In genomic region chr3:77038928-77039605, GRCh38 we compare ENCODE assay signal across 8 cellular contexts. TPM values are rescaled to one million over a fixed set of nuclear protein-coding genes. Genes with fewer than 3 reads are reported as not detected.
DNase-seq lines count a peak whose midpoint lies in the region; ATAC-seq and TF ChIP-seq lines count a peak whose summit lies in the region.

No MANE protein-coding gene starts in this region.

- H3K27me3 ChIP-seq in SJCRH30 = no peaks in the 10 kb centered on the region

- H3K27ac ChIP-seq in SJCRH30 = peak overlapping the region; percentile 80

- H3K9me3 Mint-ChIP-seq in glutamatergic neuron (ENCODE audit: unreplicated experiment) (peaks cover 11% of the 10 kb centered on the region), progenitor cell of endocrine pancreas (ENCODE audit: low read depth) (no peaks in the 10 kb centered on the region)
- H3K9me3 Mint-ChIP-seq in activated T-cell treated with anti-CD3 and anti-CD28 coated beads, Interleukin-2, amount 50 U/mL, for 72 hours = peaks cover 2 to 3% of the 10 kb centered on the region in 2 donors

- no peaks in the 10 kb centered on the region for H3K36me3 ChIP-seq in SJCRH30

- peak overlapping the region; percentile 95 for H3K4me3 Mint-ChIP-seq in glutamatergic neuron (ENCODE audit: unreplicated experiment)
- H3K4me3 Mint-ChIP-seq in progenitor cell of endocrine pancreas (ENCODE audit: low read depth) = peak overlapping the region; percentile 83
- peak overlapping the region in 1 of 2 donors; percentile 31 for H3K4me3 Mint-ChIP-seq in activated T-cell treated with anti-CD3 and anti-CD28 coated beads, Interleukin-2, amount 50 U/mL, for 72 hours

- H3K36me3 Mint-ChIP-seq in glutamatergic neuron (ENCODE audit: unreplicated experiment) (no peaks in the 10 kb centered on the region), progenitor cell of endocrine pancreas (ENCODE audit: insufficient read depth) (no peaks in the 10 kb centered on the region)
- peaks cover 4 to 5% of the 10 kb centered on the region in 2 donors for H3K36me3 Mint-ChIP-seq in activated T-cell treated with anti-CD3 and anti-CD28 coated beads, Interleukin-2, amount 50 U/mL, for 72 hours (ENCODE audit: insufficient read depth in 2 of 2)

- TF ChIP-seq CTCF in glutamatergic neuron (IDR thresholded peaks at IDR 0.05; ENCODE audit: partially characterized antibody, unreplicated experiment) (no peak), progenitor cell of endocrine pancreas (IDR thresholded peaks at IDR 0.05; ENCODE audit: unreplicated experiment) (no peak)

- H3K27me3 Mint-ChIP-seq in glutamatergic neuron (ENCODE audit: unreplicated experiment) (peaks cover 9% of the 10 kb centered on the region), progenitor cell of endocrine pancreas (no peaks in the 10 kb centered on the region)
- peaks cover 29% of the 10 kb centered on the region for H3K27me3 Mint-ChIP-seq in activated T-cell treated with anti-CD3 and anti-CD28 coated beads, Interleukin-2, amount 50 U/mL, for 72 hours (ENCODE audit: low read depth)

- H3K4me3 ChIP-seq in SJCRH30 = peak overlapping the region; percentile 69

- H3K4me1 ChIP-seq in SJCRH30 = no peaks in the 10 kb centered on the region

- H3K9me3 ChIP-seq in SJCRH30 (replicated peaks) = no peaks in the 10 kb centered on the region

- H3K4me1 Mint-ChIP-seq in glutamatergic neuron (ENCODE audit: low read depth, unreplicated experiment) (peaks cover 4% of the 10 kb centered on the region), progenitor cell of endocrine pancreas (ENCODE audit: low read depth) (peaks cover 26% of the 10 kb centered on the region)
- H3K4me1 Mint-ChIP-seq in activated T-cell treated with anti-CD3 and anti-CD28 coated beads, Interleukin-2, amount 50 U/mL, for 72 hours (ENCODE audit: low read depth) = no peaks in the 10 kb centered on the region

- peak overlapping the region; percentile 94 for H3K27ac Mint-ChIP-seq in glutamatergic neuron (ENCODE audit: unreplicated experiment)
- peak overlapping the region; percentile 93 for H3K27ac Mint-ChIP-seq in progenitor cell of endocrine pancreas
- H3K27ac Mint-ChIP-seq in activated T-cell treated with anti-CD3 and anti-CD28 coated beads, Interleukin-2, amount 50 U/mL, for 72 hours = no peak overlapping the region

- DNase-seq in G401 (ENCODE audit: low spot score) (peak; percentile 70), SJCRH30 (peak; percentile 9 to 53), glutamatergic neuron (peak; percentile 36), progenitor cell of endocrine pancreas (ENCODE audit: low spot score, unreplicated experiment) (no peak), middle frontal gyrus (ENCODE audit: extremely low spot score, low spot score) (no peak), globus pallidus (ENCODE audit: low spot score) (no peak)
- DNase-seq in activated T-cell treated with anti-CD3 and anti-CD28 coated beads, Interleukin-2, amount 50 U/mL, for 72 hours = no peak

- in situ Hi-C loops in G401 (cut with HindIII; ENCODE audit: low sequenced_read_pairs) = no loop called here

- no peak for ATAC-seq in activated T-cell treated with anti-CD3 and anti-CD28 coated beads, Interleukin-2, amount 50 U/mL, for 72 hours (replicated peaks in 1 of 2)
- no peak for ATAC-seq in GM21526 (IDR thresholded peaks at IDR 0.05; ENCODE audit: low FRiP score, unreplicated experiment)

RNA-seq across cellular contexts. Expression of gene ROBO2, which starts 0.8 kb away (rescaled TPM):
- total RNA-seq in G401 (2014; rRNA removed; shearing (Covaris generic)) = not detected in 2 replicates
- 14.0 and 14.3 TPM in 2 replicates for total RNA-seq in SJCRH30 (2014; rRNA removed; shearing (Covaris generic))
- total RNA-seq in glutamatergic neuron (ENCODE audit: unreplicated experiment) (330 TPM), progenitor cell of endocrine pancreas (75.2 and 83.8 TPM in 2 replicates)
- total RNA-seq in activated T-cell treated with anti-CD3 and anti-CD28 coated beads, Interleukin-2, amount 50 U/mL, for 72 hours = not detected

Comparison
In these comparisons a context has a peak if more than half of its experiments do, and no peak if none do; other contexts are left out.
1. DNase-seq: peak in G401 (single experiment), SJCRH30 (2 of 2) and glutamatergic neuron (single experiment); none in progenitor cell of endocrine pancreas (single experiment), activated T-cell treated with anti-CD3 and anti-CD28 coated beads, Interleukin-2, amount 50 U/mL, for 72 hours (0 of 2), middle frontal gyrus (single experiment) and globus pallidus (single experiment).
2. RNA of gene ROBO2, which starts 0.8 kb away (total RNA-seq): 330 TPM in glutamatergic neuron (single experiment), 75.2 to 83.8 TPM in progenitor cell of endocrine pancreas and 14.0 to 14.3 TPM in SJCRH30; not detected in G401 and not detected in activated T-cell treated with anti-CD3 and anti-CD28 coated beads, Interleukin-2, amount 50 U/mL, for 72 hours; every median in the first group is over 10 times any median in the second.